12 cellular contexts compared by ENCODE assay signal in genomic region chr20:47468290-47469050, GRCh38. TPM values are rescaled to one million over a fixed set of nuclear protein-coding genes. Genes with fewer than 3 reads are reported as not detected.
A peak's percentile ranks its signal among the peaks of the same experiment; 100 is the strongest.
DNase-seq lines count a peak whose midpoint lies in the region; ATAC-seq and TF ChIP-seq lines count a peak whose summit lies in the region.
"Had no signal": no experiment of that assay in that cellular context is flagged by ENCODE, and none has a peak within 500 bp of the region (broad histone marks: within the 10 kb centered on the region; RNA-seq: fewer than 3 reads in every experiment).

No MANE protein-coding gene starts in this region.

- H3K9me3 Mint-ChIP-seq in immature natural killer cell, result no peaks in the 10 kb centered on the region
- no peaks in the 10 kb centered on the region for H3K9me3 Mint-ChIP-seq in activated CD8-positive, alpha-beta memory T cell treated with anti-CD3 and anti-CD28 coated beads, Interleukin-2, amount 10 ng/mL, durations not matched to agents 7 days and 5 days (ENCODE audit: low read depth)
- no peaks in the 10 kb centered on the region for H3K9me3 Mint-ChIP-seq in neural progenitor cell
- H3K9me3 Mint-ChIP-seq: T-cell had no signal

- CTCF ChIA-PET in activated CD8-positive, alpha-beta memory T cell treated with anti-CD3 and anti-CD28 coated beads, Interleukin-2, amount 10 ng/mL, durations not matched to agents 7 days and 5 days (lab: Charles Lee), result no interaction called here

- no peaks in the 10 kb centered on the region for H3K27me3 ChIP-seq in neural progenitor cell

- H3K36me3 ChIP-seq in mucosa of descending colon (ENCODE audit: low read depth) (no peaks in the 10 kb centered on the region), neural progenitor cell (no peaks in the 10 kb centered on the region)

- H3K4me1 Mint-ChIP-seq in immature natural killer cell (peaks cover 0 to 4% of the 10 kb centered on the region in 2 donors), neural progenitor cell (no peaks in the 10 kb centered on the region)
- H3K4me1 Mint-ChIP-seq in activated CD8-positive, alpha-beta memory T cell treated with anti-CD3 and anti-CD28 coated beads, Interleukin-2, amount 10 ng/mL, durations not matched to agents 7 days and 5 days, result peaks cover 11% of the 10 kb centered on the region

- no peaks in the 10 kb centered on the region for H3K79me2 ChIP-seq in neural progenitor cell (ENCODE audit: low read depth)

- no peak overlapping the region for H3K4me3 Mint-ChIP-seq in immature natural killer cell
- H3K4me3 Mint-ChIP-seq in activated CD8-positive, alpha-beta memory T cell treated with anti-CD3 and anti-CD28 coated beads, Interleukin-2, amount 10 ng/mL, durations not matched to agents 7 days and 5 days, result no peak overlapping the region
- H3K4me3 Mint-ChIP-seq in neural progenitor cell, result no peak overlapping the region
- H3K4me3 Mint-ChIP-seq: T-cell had no signal

- TF ChIP-seq CTCF in mucosa of descending colon (IDR thresholded peaks at IDR 0.05), result no peak
- TF ChIP-seq CTCF in neural progenitor cell (IDR thresholded peaks at IDR 0.05), result no peak

- H3K27ac ChIP-seq in neural progenitor cell, result no peak overlapping the region
- H3K27ac ChIP-seq: skin epidermis had no signal

- H3K4me1 ChIP-seq in mucosa of descending colon (ENCODE audit: low read depth), result peaks cover 5% of the 10 kb centered on the region
- H3K4me1 ChIP-seq in neural progenitor cell, result no peaks in the 10 kb centered on the region

- no peak overlapping the region for H3K9ac ChIP-seq in neural progenitor cell

- intact Hi-C loops in mucosa of descending colon (cut with DNase I, micrococcal nuclease), result no loop called here

- ATAC-seq in GM18867 (IDR thresholded peaks at IDR 0.05; ENCODE audit: unreplicated experiment) (peak; percentile 67), HG02642 (IDR thresholded peaks at IDR 0.05; ENCODE audit: poor library complexity, unreplicated experiment) (peak; percentile 64), mucosa of descending colon (peak; percentile 75)
- no peak for ATAC-seq in activated CD8-positive, alpha-beta memory T cell treated with anti-CD3 and anti-CD28 coated beads, Interleukin-2, amount 10 ng/mL, durations not matched to agents 7 days and 5 days
- ATAC-seq: T-cell had no signal

- H3K4me3 ChIP-seq in mucosa of descending colon (no peak overlapping the region), neural progenitor cell (no peak overlapping the region)
- H3K4me3 ChIP-seq: skin epidermis had no signal

- no peak overlapping the region for H2AFZ ChIP-seq in neural progenitor cell (replicated peaks)

- peak; percentile 43 to 81 for DNase-seq in NOMO-1 (lab: John Stamatoyannopoulos, UW; ENCODE audit: unreplicated experiment in 2 of 2)
- DNase-seq in mucosa of descending colon, result peak in 1 of 3 donors; percentile 63
- DNase-seq in immature natural killer cell, result no peak
- no peak for DNase-seq in activated CD8-positive, alpha-beta memory T cell treated with anti-CD3 and anti-CD28 coated beads, Interleukin-2, amount 10 ng/mL, durations not matched to agents 7 days and 5 days
- DNase-seq in neural progenitor cell (ENCODE audit: low spot score), result no peak
- DNase-seq in NCI-H1417 (lab: John Stamatoyannopoulos, UW), result no peak
- DNase-seq: kidney glomerular epithelial cell, NCI-H146 had no signal

- H3K27ac Mint-ChIP-seq in immature natural killer cell (no peak overlapping the region), neural progenitor cell (no peak overlapping the region)
- H3K27ac Mint-ChIP-seq in activated CD8-positive, alpha-beta memory T cell treated with anti-CD3 and anti-CD28 coated beads, Interleukin-2, amount 10 ng/mL, durations not matched to agents 7 days and 5 days, result no peak overlapping the region
- H3K27ac Mint-ChIP-seq: T-cell had no signal

- H3F3A ChIP-seq in neural progenitor cell (ENCODE audit: low read depth), result no peaks in the 10 kb centered on the region

- H3K9me3 ChIP-seq in mucosa of descending colon (no peaks in the 10 kb centered on the region), neural progenitor cell (ENCODE audit: low read depth) (no peaks in the 10 kb centered on the region)

- peaks cover 0 to 4% (median 0%) of the 10 kb centered on the region in 3 donors for H3K27me3 Mint-ChIP-seq in immature natural killer cell (ENCODE audit: low read depth in 3 of 3)
- no peaks in the 10 kb centered on the region for H3K27me3 Mint-ChIP-seq in activated CD8-positive, alpha-beta memory T cell treated with anti-CD3 and anti-CD28 coated beads, Interleukin-2, amount 10 ng/mL, durations not matched to agents 7 days and 5 days
- peaks cover 6% of the 10 kb centered on the region for H3K27me3 Mint-ChIP-seq in neural progenitor cell (ENCODE audit: insufficient read depth, low read depth)
- H3K27me3 Mint-ChIP-seq: T-cell had no signal

- H3K4me2 ChIP-seq in neural progenitor cell, result no peak overlapping the region

- no peaks in the 10 kb centered on the region for H3K36me3 Mint-ChIP-seq in immature natural killer cell
- no peaks in the 10 kb centered on the region for H3K36me3 Mint-ChIP-seq in activated CD8-positive, alpha-beta memory T cell treated with anti-CD3 and anti-CD28 coated beads, Interleukin-2, amount 10 ng/mL, durations not matched to agents 7 days and 5 days
- no peaks in the 10 kb centered on the region for H3K36me3 Mint-ChIP-seq in neural progenitor cell
- H3K36me3 Mint-ChIP-seq: T-cell had no signal

- H4K20me1 ChIP-seq in neural progenitor cell (ENCODE audit: low read depth), result no peaks in the 10 kb centered on the region

RNA-seq across cellular contexts. Expression of gene NCOA3, which starts 33.2 kb away (rescaled TPM):
- 10 to 100 TPM; 22.8 to 28.8 (median 24.7) TPM for total RNA-seq in mucosa of descending colon
- polyA plus RNA-seq in immature natural killer cell, result 10 to 100 TPM in 1 of 3 donors, 1 to 10 TPM in 2; 2.9 to 19.1 (median 5.7) TPM
- 10 to 100 TPM; 74.9 to 75.8 TPM for total RNA-seq in activated CD8-positive, alpha-beta memory T cell treated with anti-CD3 and anti-CD28 coated beads, Interleukin-2, amount 10 ng/mL, durations not matched to agents 7 days and 5 days
- total RNA-seq in neural progenitor cell (ENCODE audit: low replicate concordance), result 45.6 and 64.5 TPM in 2 replicates

Comparison
In these comparisons a context has a peak if more than half of its experiments do, and no peak if none do; other contexts are left out.
1. DNase-seq: peak in NOMO-1 (2 of 2); none in immature natural killer cell (0 of 3), activated CD8-positive, alpha-beta memory T cell treated with anti-CD3 and anti-CD28 coated beads, Interleukin-2, amount 10 ng/mL, durations not matched to agents 7 days and 5 days (single experiment), neural progenitor cell (single experiment) and NCI-H1417 (0 of 3).